8 cellular contexts compared by ENCODE assay signal in genomic region chr3:13844286-13844685, GRCh38. TPM values are rescaled to one million over a fixed set of nuclear protein-coding genes. Genes with fewer than 3 reads are reported as not detected.
"Had no signal": no experiment of that assay in that cellular context is flagged by ENCODE, and none has a peak within 500 bp of the region (broad histone marks: within the 10 kb centered on the region; RNA-seq: fewer than 3 reads in every experiment).

No MANE protein-coding gene starts in this region.

- H3K4me3 ChIP-seq: GM23248, HAP-1 had no signal

- H3K4me1 ChIP-seq: HAP-1 had no signal

- H3K9me3 ChIP-seq: HAP-1 had no signal

- FAIRE-seq: HepG2 had no signal

- H2AFZ ChIP-seq: GM23248 had no signal

- H3K27ac ChIP-seq: GM23248 had no signal

- DNase-seq: GM23248, GOT3, H7, HFFc6 had no signal

- H3K9ac ChIP-seq: GM23248 had no signal

- H3K36me3 ChIP-seq: HAP-1 had no signal

- ATAC-seq: HCT116, HepG2 had no signal

RNA-seq across cellular contexts. Expression of gene WNT7A, which starts 35.6 kb away (rescaled TPM):
- total RNA-seq: GM23248, H4, HepG2, HFFc6 had no signal
- polyA plus RNA-seq: GM23248, HepG2 had no signal
